Comparison of ENCODE assay signal across 18 cellular contexts in the genomic region with DNA sequence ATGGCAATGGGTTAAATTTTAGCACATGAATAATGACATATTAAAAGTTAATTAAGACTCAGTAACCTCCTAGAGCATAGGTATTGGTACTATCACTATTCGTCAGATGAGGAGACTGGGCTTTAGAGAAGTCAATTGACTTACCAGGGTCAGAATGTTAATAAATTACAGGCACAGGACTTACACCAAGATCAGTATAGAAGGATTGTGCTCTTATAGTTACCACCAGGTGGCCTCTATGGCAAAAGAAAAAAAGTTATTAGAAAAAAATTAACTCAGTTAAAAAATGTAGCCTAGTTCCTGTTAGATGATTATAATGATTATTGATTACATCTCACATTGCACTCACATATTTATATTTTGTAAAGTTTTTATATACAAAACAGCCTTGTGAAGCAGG.
"Had no signal": no experiment of that assay in that cellular context is flagged by ENCODE, and none has a peak within 500 bp of the region (broad histone marks: within the 10 kb centered on the region; RNA-seq: fewer than 3 reads in every experiment).

No MANE protein-coding gene starts in this region.

- H3K9me3 ChIP-seq: heart right ventricle, left lung, ovary, testis had no signal

- H3K36me3 ChIP-seq: heart right ventricle, left lung, ovary had no signal

- H3K4me3 ChIP-seq: coronary artery, heart right ventricle, left lung, ovary, testis had no signal

- H3K9me3 Mint-ChIP-seq: activated naive CD4-positive, alpha-beta T cell treated with anti-CD3 and anti-CD28 coated beads, Interleukin-2, amount 10 ng/mL, durations not matched to agents 7 days and 5 days; activated T-helper 2 cell treated with anti-CD3 and anti-CD28 coated beads, Interferon-gamma antibody, Interleukin-2, Interleukin-4, amounts not matched to agents 10 μg/mL and 5 μg/mL and 100 μg/mL, durations not matched to agents 14 hours and 24 hours and 36 hours; nephron progenitor cell; stimulated activated naive CD8-positive, alpha-beta T cell treated with anti-CD3 and anti-CD28 coated beads, Interleukin-15, amount 100 ng/mL, for 72 hours; T-helper 1 cell treated with Interleukin-12 subunit alpha and Interleukin-12 subunit beta and Interleukin-4 antibody, amounts not matched to agents 30 μg/mL and 1 μg/mL, for 36 hours had no signal

- H3K4me1 ChIP-seq: heart right ventricle, left lung, testis had no signal

- H3K27me3 Mint-ChIP-seq: activated B cell treated with CpG ODN at 0.5 μM for 24 hours; activated naive CD4-positive, alpha-beta T cell treated with anti-CD3 and anti-CD28 coated beads, Interleukin-2, amount 10 ng/mL, durations not matched to agents 7 days and 5 days; effector memory CD8-positive, alpha-beta T cell; memory B cell; stimulated activated naive CD8-positive, alpha-beta T cell treated with anti-CD3 and anti-CD28 coated beads, Interleukin-15, amount 100 ng/mL, for 72 hours had no signal

- H3K4me1 Mint-ChIP-seq: activated B cell treated with CpG ODN at 0.5 μM for 24 hours; activated naive CD4-positive, alpha-beta T cell treated with anti-CD3 and anti-CD28 coated beads, Interleukin-2, amount 10 ng/mL, durations not matched to agents 7 days and 5 days; memory B cell; nephron progenitor cell; stimulated activated naive CD8-positive, alpha-beta T cell treated with anti-CD3 and anti-CD28 coated beads, Interleukin-15, amount 100 ng/mL, for 72 hours had no signal

- H3K27ac Mint-ChIP-seq: activated B cell treated with CpG ODN at 0.5 μM for 24 hours; activated naive CD4-positive, alpha-beta T cell treated with anti-CD3 and anti-CD28 coated beads, Interleukin-2, amount 10 ng/mL, durations not matched to agents 7 days and 5 days; activated T-helper 2 cell treated with anti-CD3 and anti-CD28 coated beads, Interferon-gamma antibody, Interleukin-2, Interleukin-4, amounts not matched to agents 10 μg/mL and 5 μg/mL and 100 μg/mL, durations not matched to agents 14 hours and 24 hours and 36 hours; effector memory CD8-positive, alpha-beta T cell; memory B cell; nephron progenitor cell; stimulated activated naive CD8-positive, alpha-beta T cell treated with anti-CD3 and anti-CD28 coated beads, Interleukin-15, amount 100 ng/mL, for 72 hours; T-helper 1 cell treated with Interleukin-12 subunit alpha and Interleukin-12 subunit beta and Interleukin-4 antibody, amounts not matched to agents 30 μg/mL and 1 μg/mL, for 36 hours had no signal

- DNase-seq: activated B cell treated with CpG ODN at 0.5 μM for 24 hours; activated CD4-positive, alpha-beta T cell treated with anti-CD3 and anti-CD28 coated beads, Interleukin-2, amount 50 U/mL, for 1 hour; activated naive CD4-positive, alpha-beta T cell treated with anti-CD3 and anti-CD28 coated beads, Interleukin-2, amount 10 ng/mL, durations not matched to agents 7 days and 5 days; effector memory CD8-positive, alpha-beta T cell; erythroblast; heart right ventricle; islet precursor cell; left lung; nephron progenitor cell; ovary; stimulated activated CD4-positive, alpha-beta T cell treated with anti-CD3 and anti-CD28 coated beads, Interleukin-15, amount 100 ng/mL, for 24 hours; stimulated activated CD4-positive, alpha-beta T cell treated with anti-CD3 and anti-CD28 coated beads, Interleukin-4, amount 100 ng/mL, for 24 hours; stimulated activated naive CD8-positive, alpha-beta T cell treated with anti-CD3 and anti-CD28 coated beads, Interleukin-15, amount 100 ng/mL, for 72 hours; testis had no signal

- H3K27me3 ChIP-seq: heart right ventricle, left lung, ovary, testis had no signal

- H3K27ac ChIP-seq: coronary artery, heart right ventricle, left lung, ovary, testis had no signal

- H3K36me3 Mint-ChIP-seq: activated naive CD4-positive, alpha-beta T cell treated with anti-CD3 and anti-CD28 coated beads, Interleukin-2, amount 10 ng/mL, durations not matched to agents 7 days and 5 days; memory B cell had no signal

- H3K4me3 Mint-ChIP-seq: activated B cell treated with CpG ODN at 0.5 μM for 24 hours; activated naive CD4-positive, alpha-beta T cell treated with anti-CD3 and anti-CD28 coated beads, Interleukin-2, amount 10 ng/mL, durations not matched to agents 7 days and 5 days; effector memory CD8-positive, alpha-beta T cell; memory B cell; nephron progenitor cell; stimulated activated naive CD8-positive, alpha-beta T cell treated with anti-CD3 and anti-CD28 coated beads, Interleukin-15, amount 100 ng/mL, for 72 hours; T-helper 1 cell treated with Interleukin-12 subunit alpha and Interleukin-12 subunit beta and Interleukin-4 antibody, amounts not matched to agents 30 μg/mL and 1 μg/mL, for 36 hours had no signal
